In the genomic region with DNA sequence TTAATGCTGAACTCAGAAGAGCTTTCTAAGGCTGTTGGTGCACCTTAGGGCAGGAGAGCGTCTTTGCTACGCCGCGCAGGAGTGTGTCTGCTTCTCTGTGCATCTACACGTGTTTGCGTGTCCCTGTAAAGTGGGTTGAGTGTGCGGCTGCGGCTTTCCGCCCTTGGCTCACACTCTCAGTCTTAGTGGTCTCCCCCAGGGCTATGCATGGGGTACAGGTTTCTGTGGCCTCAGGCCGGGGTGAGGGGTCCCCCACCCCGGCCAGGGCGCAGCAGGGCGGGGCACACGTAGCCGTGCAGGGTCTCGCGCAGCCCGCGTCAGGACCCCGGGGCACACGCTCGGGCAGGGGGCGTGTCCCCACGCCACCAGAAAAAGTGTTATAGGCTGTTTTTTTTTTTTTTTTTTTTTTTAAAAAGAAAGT, we compare ENCODE assay signal across 1 cellular context.
A peak's percentile ranks its signal among the peaks of the same experiment; 100 is the strongest.
TF ChIP-seq lines count a peak whose summit lies in the region.

No MANE protein-coding gene starts in this region.

TF ChIP-seq in HepG2, 621 proteins besides CTCF, POLR2A, EP300 and RAD21 (continued from another document and continues in another):
- TF ChIP-seq, protein P1, sequence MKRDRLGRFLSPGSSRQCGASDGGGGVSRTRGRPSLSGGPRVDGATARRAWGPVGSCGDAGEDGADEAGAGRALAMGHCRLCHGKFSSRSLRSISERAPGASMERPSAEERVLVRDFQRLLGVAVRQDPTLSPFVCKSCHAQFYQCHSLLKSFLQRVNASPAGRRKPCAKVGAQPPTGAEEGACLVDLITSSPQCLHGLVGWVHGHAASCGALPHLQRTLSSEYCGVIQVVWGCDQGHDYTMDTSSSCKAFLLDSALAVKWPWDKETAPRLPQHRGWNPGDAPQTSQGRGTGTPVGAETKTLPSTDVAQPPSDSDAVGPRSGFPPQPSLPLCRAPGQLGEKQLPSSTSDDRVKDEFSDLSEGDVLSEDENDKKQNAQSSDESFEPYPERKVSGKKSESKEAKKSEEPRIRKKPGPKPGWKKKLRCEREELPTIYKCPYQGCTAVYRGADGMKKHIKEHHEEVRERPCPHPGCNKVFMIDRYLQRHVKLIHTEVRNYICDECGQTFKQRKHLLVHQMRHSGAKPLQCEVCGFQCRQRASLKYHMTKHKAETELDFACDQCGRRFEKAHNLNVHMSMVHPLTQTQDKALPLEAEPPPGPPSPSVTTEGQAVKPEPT (CRISPR knock-in tag; IDR thresholded peaks at IDR 0.05; ENCODE audit: low read depth): no peak; the same call in 1 of the 2 replicates
- TF ChIP-seq NFKB2 (CRISPR knock-in tag; IDR thresholded peaks at IDR 0.05; ENCODE audit: borderline replicate concordance): 0 out of 2 replicates have a peak, but pooled peaks have one; percentile 61
- TF ChIP-seq, protein P2, sequence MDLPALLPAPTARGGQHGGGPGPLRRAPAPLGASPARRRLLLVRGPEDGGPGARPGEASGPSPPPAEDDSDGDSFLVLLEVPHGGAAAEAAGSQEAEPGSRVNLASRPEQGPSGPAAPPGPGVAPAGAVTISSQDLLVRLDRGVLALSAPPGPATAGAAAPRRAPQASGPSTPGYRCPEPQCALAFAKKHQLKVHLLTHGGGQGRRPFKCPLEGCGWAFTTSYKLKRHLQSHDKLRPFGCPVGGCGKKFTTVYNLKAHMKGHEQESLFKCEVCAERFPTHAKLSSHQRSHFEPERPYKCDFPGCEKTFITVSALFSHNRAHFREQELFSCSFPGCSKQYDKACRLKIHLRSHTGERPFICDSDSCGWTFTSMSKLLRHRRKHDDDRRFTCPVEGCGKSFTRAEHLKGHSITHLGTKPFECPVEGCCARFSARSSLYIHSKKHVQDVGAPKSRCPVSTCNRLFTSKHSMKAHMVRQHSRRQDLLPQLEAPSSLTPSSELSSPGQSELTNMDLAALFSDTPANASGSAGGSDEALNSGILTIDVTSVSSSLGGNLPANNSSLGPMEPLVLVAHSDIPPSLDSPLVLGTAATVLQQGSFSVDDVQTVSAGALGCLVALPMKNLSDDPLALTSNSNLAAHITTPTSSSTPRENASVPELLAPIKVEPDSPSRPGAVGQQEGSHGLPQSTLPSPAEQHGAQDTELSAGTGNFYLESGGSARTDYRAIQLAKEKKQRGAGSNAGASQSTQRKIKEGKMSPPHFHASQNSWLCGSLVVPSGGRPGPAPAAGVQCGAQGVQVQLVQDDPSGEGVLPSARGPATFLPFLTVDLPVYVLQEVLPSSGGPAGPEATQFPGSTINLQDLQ (CRISPR knock-in tag; IDR thresholded peaks at IDR 0.05): no peak
- TF ChIP-seq, protein P3, sequence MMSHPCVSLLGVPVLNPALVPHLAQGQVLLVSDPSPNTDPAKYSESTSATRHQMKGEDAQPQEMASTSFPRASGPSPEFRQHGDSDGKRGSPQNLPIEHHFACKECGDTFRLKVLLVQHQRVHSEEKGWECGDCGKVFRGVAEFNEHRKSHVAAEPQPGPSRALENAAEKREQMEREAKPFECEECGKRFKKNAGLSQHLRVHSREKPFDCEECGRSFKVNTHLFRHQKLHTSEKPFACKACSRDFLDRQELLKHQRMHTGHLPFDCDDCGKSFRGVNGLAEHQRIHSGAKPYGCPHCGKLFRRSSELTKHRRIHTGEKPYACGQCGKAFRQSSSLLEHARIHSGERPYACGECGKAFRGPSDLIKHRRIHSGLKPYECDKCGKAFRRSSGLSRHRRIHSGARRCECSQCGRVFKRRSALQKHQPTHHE (CRISPR knock-in tag; IDR thresholded peaks at IDR 0.05; ENCODE audit: borderline replicate concordance): peak; percentile 45; the same call in 1 of the 2 replicates
- TF ChIP-seq, protein P4, sequence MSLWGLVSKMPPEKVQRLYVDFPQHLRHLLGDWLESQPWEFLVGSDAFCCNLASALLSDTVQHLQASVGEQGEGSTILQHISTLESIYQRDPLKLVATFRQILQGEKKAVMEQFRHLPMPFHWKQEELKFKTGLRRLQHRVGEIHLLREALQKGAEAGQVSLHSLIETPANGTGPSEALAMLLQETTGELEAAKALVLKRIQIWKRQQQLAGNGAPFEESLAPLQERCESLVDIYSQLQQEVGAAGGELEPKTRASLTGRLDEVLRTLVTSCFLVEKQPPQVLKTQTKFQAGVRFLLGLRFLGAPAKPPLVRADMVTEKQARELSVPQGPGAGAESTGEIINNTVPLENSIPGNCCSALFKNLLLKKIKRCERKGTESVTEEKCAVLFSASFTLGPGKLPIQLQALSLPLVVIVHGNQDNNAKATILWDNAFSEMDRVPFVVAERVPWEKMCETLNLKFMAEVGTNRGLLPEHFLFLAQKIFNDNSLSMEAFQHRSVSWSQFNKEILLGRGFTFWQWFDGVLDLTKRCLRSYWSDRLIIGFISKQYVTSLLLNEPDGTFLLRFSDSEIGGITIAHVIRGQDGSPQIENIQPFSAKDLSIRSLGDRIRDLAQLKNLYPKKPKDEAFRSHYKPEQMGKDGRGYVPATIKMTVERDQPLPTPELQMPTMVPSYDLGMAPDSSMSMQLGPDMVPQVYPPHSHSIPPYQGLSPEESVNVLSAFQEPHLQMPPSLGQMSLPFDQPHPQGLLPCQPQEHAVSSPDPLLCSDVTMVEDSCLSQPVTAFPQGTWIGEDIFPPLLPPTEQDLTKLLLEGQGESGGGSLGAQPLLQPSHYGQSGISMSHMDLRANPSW (CRISPR knock-in tag; IDR thresholded peaks at IDR 0.05; ENCODE audit: borderline replicate concordance): 0 out of 2 replicates have a peak, but pooled peaks have one; percentile 47
- no peak for TF ChIP-seq NAIF1 (CRISPR knock-in tag; IDR thresholded peaks at IDR 0.05; ENCODE audit: borderline replicate concordance)
- no peak for TF ChIP-seq ZNF260 (CRISPR knock-in tag; IDR thresholded peaks at IDR 0.05; ENCODE audit: borderline replicate concordance, low read depth)
- TF ChIP-seq RARG (CRISPR knock-in tag; IDR thresholded peaks at IDR 0.05; ENCODE audit: low read depth): no peak
- no peak for TF ChIP-seq ZFP82 (CRISPR knock-in tag; IDR thresholded peaks at IDR 0.05; ENCODE audit: borderline replicate concordance)
- TF ChIP-seq, protein P5, sequence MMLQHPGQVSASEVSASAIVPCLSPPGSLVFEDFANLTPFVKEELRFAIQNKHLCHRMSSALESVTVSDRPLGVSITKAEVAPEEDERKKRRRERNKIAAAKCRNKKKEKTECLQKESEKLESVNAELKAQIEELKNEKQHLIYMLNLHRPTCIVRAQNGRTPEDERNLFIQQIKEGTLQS (CRISPR knock-in tag; IDR thresholded peaks at IDR 0.05): no peak
- TF ChIP-seq, protein P6, sequence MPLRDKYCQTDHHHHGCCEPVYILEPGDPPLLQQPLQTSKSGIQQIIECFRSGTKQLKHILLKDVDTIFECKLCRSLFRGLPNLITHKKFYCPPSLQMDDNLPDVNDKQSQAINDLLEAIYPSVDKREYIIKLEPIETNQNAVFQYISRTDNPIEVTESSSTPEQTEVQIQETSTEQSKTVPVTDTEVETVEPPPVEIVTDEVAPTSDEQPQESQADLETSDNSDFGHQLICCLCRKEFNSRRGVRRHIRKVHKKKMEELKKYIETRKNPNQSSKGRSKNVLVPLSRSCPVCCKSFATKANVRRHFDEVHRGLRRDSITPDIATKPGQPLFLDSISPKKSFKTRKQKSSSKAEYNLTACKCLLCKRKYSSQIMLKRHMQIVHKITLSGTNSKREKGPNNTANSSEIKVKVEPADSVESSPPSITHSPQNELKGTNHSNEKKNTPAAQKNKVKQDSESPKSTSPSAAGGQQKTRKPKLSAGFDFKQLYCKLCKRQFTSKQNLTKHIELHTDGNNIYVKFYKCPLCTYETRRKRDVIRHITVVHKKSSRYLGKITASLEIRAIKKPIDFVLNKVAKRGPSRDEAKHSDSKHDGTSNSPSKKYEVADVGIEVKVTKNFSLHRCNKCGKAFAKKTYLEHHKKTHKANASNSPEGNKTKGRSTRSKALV (CRISPR knock-in tag; IDR thresholded peaks at IDR 0.05): peak; percentile 77; the same call in 1 of the 2 replicates
- no peak for TF ChIP-seq EZH2 (conservative IDR thresholded peaks at IDR 0.05; ENCODE audit: low read depth, low read length)
- TF ChIP-seq ZNF746 (CRISPR knock-in tag; IDR thresholded peaks at IDR 0.05): no peak
- no peak for TF ChIP-seq ZNF235 (CRISPR knock-in tag; IDR thresholded peaks at IDR 0.05; ENCODE audit: borderline replicate concordance)
- TF ChIP-seq ZKSCAN8 (CRISPR knock-in tag; IDR thresholded peaks at IDR 0.05; ENCODE audit: borderline replicate concordance): no peak
- TF ChIP-seq, protein P7, sequence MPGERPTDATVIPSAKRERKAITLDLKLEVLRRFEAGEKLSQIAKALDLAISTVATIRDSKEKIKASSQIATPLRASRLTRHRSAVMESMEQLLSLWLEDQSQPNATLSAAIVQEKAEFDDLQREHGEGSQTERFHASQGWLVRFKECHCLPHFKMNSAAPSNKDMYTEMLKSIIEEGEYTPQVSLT (CRISPR knock-in tag; IDR thresholded peaks at IDR 0.05; ENCODE audit: borderline replicate concordance, low read depth): no peak
- TF ChIP-seq ZNF282 (IDR thresholded peaks at IDR 0.05; ENCODE audit: partially characterized antibody): no peak
- TF ChIP-seq, protein P8, sequence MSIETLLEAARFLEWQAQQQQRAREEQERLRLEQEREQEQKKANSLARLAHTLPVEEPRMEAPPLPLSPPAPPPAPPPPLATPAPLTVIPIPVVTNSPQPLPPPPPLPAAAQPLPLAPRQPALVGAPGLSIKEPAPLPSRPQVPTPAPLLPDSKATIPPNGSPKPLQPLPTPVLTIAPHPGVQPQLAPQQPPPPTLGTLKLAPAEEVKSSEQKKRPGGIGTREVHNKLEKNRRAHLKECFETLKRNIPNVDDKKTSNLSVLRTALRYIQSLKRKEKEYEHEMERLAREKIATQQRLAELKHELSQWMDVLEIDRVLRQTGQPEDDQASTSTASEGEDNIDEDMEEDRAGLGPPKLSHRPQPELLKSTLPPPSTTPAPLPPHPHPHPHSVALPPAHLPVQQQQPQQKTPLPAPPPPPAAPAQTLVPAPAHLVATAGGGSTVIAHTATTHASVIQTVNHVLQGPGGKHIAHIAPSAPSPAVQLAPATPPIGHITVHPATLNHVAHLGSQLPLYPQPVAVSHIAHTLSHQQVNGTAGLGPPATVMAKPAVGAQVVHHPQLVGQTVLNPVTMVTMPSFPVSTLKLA (IDR thresholded peaks at IDR 0.05): peak; percentile 15; the same call in 1 of the 2 replicates
- no peak for TF ChIP-seq AKAP8 (CRISPR knock-in tag; IDR thresholded peaks at IDR 0.05)
- 0 out of 2 replicates have a peak, but pooled peaks have one; percentile 17 for TF ChIP-seq MIER3 (CRISPR knock-in tag; IDR thresholded peaks at IDR 0.05; ENCODE audit: borderline replicate concordance)
- no peak for TF ChIP-seq ZNF12 (CRISPR knock-in tag; IDR thresholded peaks at IDR 0.05)
- TF ChIP-seq CHD4 (IDR thresholded peaks at IDR 0.05; ENCODE audit: borderline replicate concordance, low read length): no peak
- TF ChIP-seq KLF9 (CRISPR knock-in tag; IDR thresholded peaks at IDR 0.05; ENCODE audit: low read depth): peak; percentile 82; the same call in 1 of the 2 replicates
- no peak for TF ChIP-seq NPAS2 (CRISPR knock-in tag; IDR thresholded peaks at IDR 0.05; ENCODE audit: borderline replicate concordance)
- no peak for TF ChIP-seq PAWR (CRISPR knock-in tag; IDR thresholded peaks at IDR 0.05; ENCODE audit: borderline replicate concordance)
- no peak for TF ChIP-seq ZNF556 (CRISPR knock-in tag; IDR thresholded peaks at IDR 0.05; ENCODE audit: borderline replicate concordance)
- TF ChIP-seq CHD2 (IDR thresholded peaks at IDR 0.05; ENCODE audit: low read depth, low read length): 0 out of 2 replicates have a peak, but pooled peaks have one; percentile 41
- TF ChIP-seq, protein P9, sequence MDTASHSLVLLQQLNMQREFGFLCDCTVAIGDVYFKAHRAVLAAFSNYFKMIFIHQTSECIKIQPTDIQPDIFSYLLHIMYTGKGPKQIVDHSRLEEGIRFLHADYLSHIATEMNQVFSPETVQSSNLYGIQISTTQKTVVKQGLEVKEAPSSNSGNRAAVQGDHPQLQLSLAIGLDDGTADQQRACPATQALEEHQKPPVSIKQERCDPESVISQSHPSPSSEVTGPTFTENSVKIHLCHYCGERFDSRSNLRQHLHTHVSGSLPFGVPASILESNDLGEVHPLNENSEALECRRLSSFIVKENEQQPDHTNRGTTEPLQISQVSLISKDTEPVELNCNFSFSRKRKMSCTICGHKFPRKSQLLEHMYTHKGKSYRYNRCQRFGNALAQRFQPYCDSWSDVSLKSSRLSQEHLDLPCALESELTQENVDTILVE (CRISPR knock-in tag; IDR thresholded peaks at IDR 0.05): no peak
- TF ChIP-seq EED (CRISPR knock-in tag; IDR thresholded peaks at IDR 0.05): no peak
- peak; percentile 32; the same call in 1 of the 2 replicates for TF ChIP-seq KAT7 (CRISPR knock-in tag; IDR thresholded peaks at IDR 0.05; ENCODE audit: borderline replicate concordance)
- TF ChIP-seq, protein P10, sequence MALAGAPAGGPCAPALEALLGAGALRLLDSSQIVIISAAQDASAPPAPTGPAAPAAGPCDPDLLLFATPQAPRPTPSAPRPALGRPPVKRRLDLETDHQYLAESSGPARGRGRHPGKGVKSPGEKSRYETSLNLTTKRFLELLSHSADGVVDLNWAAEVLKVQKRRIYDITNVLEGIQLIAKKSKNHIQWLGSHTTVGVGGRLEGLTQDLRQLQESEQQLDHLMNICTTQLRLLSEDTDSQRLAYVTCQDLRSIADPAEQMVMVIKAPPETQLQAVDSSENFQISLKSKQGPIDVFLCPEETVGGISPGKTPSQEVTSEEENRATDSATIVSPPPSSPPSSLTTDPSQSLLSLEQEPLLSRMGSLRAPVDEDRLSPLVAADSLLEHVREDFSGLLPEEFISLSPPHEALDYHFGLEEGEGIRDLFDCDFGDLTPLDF (CRISPR knock-in tag; IDR thresholded peaks at IDR 0.05): 0 out of 2 replicates have a peak, but pooled peaks have one; percentile 69
- no peak for TF ChIP-seq STAT5B (CRISPR knock-in tag; IDR thresholded peaks at IDR 0.05)
- TF ChIP-seq, protein P11, sequence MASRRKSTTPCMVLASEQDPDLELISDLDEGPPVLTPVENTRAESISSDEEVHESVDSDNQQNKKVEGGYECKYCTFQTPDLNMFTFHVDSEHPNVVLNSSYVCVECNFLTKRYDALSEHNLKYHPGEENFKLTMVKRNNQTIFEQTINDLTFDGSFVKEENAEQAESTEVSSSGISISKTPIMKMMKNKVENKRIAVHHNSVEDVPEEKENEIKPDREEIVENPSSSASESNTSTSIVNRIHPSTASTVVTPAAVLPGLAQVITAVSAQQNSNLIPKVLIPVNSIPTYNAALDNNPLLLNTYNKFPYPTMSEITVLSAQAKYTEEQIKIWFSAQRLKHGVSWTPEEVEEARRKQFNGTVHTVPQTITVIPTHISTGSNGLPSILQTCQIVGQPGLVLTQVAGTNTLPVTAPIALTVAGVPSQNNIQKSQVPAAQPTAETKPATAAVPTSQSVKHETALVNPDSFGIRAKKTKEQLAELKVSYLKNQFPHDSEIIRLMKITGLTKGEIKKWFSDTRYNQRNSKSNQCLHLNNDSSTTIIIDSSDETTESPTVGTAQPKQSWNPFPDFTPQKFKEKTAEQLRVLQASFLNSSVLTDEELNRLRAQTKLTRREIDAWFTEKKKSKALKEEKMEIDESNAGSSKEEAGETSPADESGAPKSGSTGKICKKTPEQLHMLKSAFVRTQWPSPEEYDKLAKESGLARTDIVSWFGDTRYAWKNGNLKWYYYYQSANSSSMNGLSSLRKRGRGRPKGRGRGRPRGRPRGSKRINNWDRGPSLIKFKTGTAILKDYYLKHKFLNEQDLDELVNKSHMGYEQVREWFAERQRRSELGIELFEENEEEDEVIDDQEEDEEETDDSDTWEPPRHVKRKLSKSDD (CRISPR knock-in tag; IDR thresholded peaks at IDR 0.05; ENCODE audit: low read depth): no peak
- TF ChIP-seq ZNF558 (CRISPR knock-in tag; IDR thresholded peaks at IDR 0.05; ENCODE audit: borderline replicate concordance): peak; percentile 59; the same call in 1 of the 2 replicates
- TF ChIP-seq ISX (CRISPR knock-in tag; conservative IDR thresholded peaks at IDR 0.05): 0 out of 2 replicates have a peak, but pooled peaks have one; percentile 59
